Comparison of ENCODE assay signal across 11 cellular contexts in genomic region chr6:100796049-100796823, GRCh38.
DNase-seq lines count a peak whose midpoint lies in the region; ATAC-seq and TF ChIP-seq lines count a peak whose summit lies in the region.
"Had no signal": no experiment of that assay in that cellular context is flagged by ENCODE, and none has a peak within 500 bp of the region (broad histone marks: within the 10 kb centered on the region; RNA-seq: fewer than 3 reads in every experiment).

No MANE protein-coding gene starts in this region.

- H3K27me3 ChIP-seq in OCI-LY3 (ENCODE audit: low read depth, low read length) = no peaks in the 10 kb centered on the region
- H3K27me3 ChIP-seq: BLaER1 had no signal

- DNase-seq in GM12865 (ENCODE audit: low read depth) (peak; percentile 31), Right ventricle myocardium superior (no peak), NCI-H1930 (lab: John Stamatoyannopoulos, UW) (no peak), DMS153 (lab: John Stamatoyannopoulos, UW) (no peak)
- DNase-seq in stimulated activated CD4-positive, alpha-beta T cell treated with anti-CD3 and anti-CD28 coated beads, Interleukin-1b, Interleukin-23, amount 100 ng/mL, for 48 hours = no peak
- DNase-seq: stimulated activated naive CD8-positive, alpha-beta T cell treated with anti-CD3 and anti-CD28 coated beads, Interleukin-15, Interleukin-2, amounts not matched to agents 100 U/mL and 50 U/mL, for 24 hours had no signal

- no peaks in the 10 kb centered on the region; the same call in 1 of the 2 replicates for H3K79me2 ChIP-seq in OCI-LY3 (ENCODE audit: low read length)

- H3K27ac ChIP-seq in OCI-LY3 (ENCODE audit: low read length) = peak overlapping the region; percentile 40; the same call in 1 of the 2 replicates
- H3K27ac ChIP-seq: BLaER1, HL-60 had no signal

- no peaks in the 10 kb centered on the region for H3K9me3 ChIP-seq in OCI-LY3 (ENCODE audit: insufficient read depth, low read length)
- H3K9me3 ChIP-seq: BLaER1 had no signal

- peak overlapping the region; percentile 6; the same call in 1 of the 2 replicates for H3K9ac ChIP-seq in OCI-LY3 (ENCODE audit: low read length)
- H3K9ac ChIP-seq: BLaER1 had no signal

- TF ChIP-seq CTCF in GM12865 (IDR thresholded peaks at IDR 0.05; ENCODE audit: insufficient read depth, low read depth, low read length, missing control alignments) = no peak
- TF ChIP-seq CTCF in OCI-LY3 (IDR thresholded peaks at IDR 0.05; ENCODE audit: low read depth, low read length) = peak; percentile 38

- no peak overlapping the region for H3K4me3 ChIP-seq in GM12865 (ENCODE audit: low read depth, low read length)
- H3K4me3 ChIP-seq in OCI-LY3 (ENCODE audit: low read length) = no peak overlapping the region
- H3K4me3 ChIP-seq: BLaER1 had no signal

- ATAC-seq in GM19467 (IDR thresholded peaks at IDR 0.05; ENCODE audit: unreplicated experiment) (peak; percentile 87), HG03066 (IDR thresholded peaks at IDR 0.05; ENCODE audit: low read depth, unreplicated experiment) (peak; percentile 89), Right ventricle myocardium superior (ENCODE audit: poor library complexity) (no peak)
- ATAC-seq: stimulated activated naive CD8-positive, alpha-beta T cell treated with anti-CD3 and anti-CD28 coated beads, Interleukin-15, Interleukin-2, amounts not matched to agents 100 U/mL and 50 U/mL, for 24 hours had no signal

- no peaks in the 10 kb centered on the region for H4K20me1 ChIP-seq in OCI-LY3 (ENCODE audit: insufficient read depth, low read length)
- H4K20me1 ChIP-seq: BLaER1 had no signal

- no peaks in the 10 kb centered on the region for H3K36me3 ChIP-seq in OCI-LY3 (replicated peaks; ENCODE audit: low read depth, low read length)

- H3K4me2 ChIP-seq in OCI-LY3 (ENCODE audit: low read length) = peak overlapping the region; percentile 42
- H3K4me2 ChIP-seq: BLaER1 had no signal

- intact Hi-C loops in Right ventricle myocardium superior (cut with DNase I) = no loop called here

- peaks cover 10% of the 10 kb centered on the region for H3K4me1 ChIP-seq in OCI-LY3 (ENCODE audit: low read length)
- H3K4me1 ChIP-seq: BLaER1 had no signal

- H2AFZ ChIP-seq in OCI-LY3 (ENCODE audit: low read depth, low read length) = no peak overlapping the region
